ENCODE assay signal across 19 cellular contexts in the genomic region with DNA sequence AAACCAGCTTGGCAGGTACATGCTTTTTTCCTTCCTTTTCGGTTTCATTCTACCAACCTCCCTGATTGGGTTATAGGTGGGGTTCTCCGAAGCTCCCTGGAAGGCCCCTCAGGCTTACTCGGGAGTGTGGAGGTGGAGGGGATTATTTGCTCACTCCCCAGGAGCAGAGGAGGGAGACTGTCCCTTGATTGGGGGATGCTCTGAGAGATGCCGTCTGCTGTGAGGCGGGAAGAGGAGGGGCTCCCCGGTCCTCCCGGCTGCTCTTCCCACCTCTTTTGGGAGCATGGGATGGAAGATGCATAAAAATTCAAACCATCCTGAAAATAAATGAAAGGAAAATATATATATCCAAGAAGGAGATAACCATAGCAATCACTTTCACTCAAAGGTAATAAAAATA. TPM values are rescaled to one million over a fixed set of nuclear protein-coding genes. Genes with fewer than 3 reads are reported as not detected.
"Had no signal": no experiment of that assay in that cellular context is flagged by ENCODE, and none has a peak within 500 bp of the region (broad histone marks: within the 10 kb centered on the region; RNA-seq: fewer than 3 reads in every experiment).

No MANE protein-coding gene starts in this region.

- H3K9me3 ChIP-seq: esophagus squamous epithelium, neutrophil, pancreas, tibial artery had no signal

- H3K27me3 ChIP-seq: pancreas had no signal

- H3K4me1 ChIP-seq: esophagus squamous epithelium, pancreas, tibial artery had no signal

- DNase-seq: activated CD4-positive, alpha-beta T cell treated with anti-CD3 and anti-CD28 coated beads, Interleukin-2, amount 10 ng/mL, durations not matched to agents 24 days and 14 days; activated CD8-positive, alpha-beta T cell treated with anti-CD3 and anti-CD28 coated beads, Interleukin-2, amount 10 ng/mL, durations not matched to agents 7 days and 5 days; activated effector memory CD4-positive, alpha-beta T cell treated with Interleukin-2 at 50 U/mL for 16 hours; activated naive CD4-positive, alpha-beta T cell treated with anti-CD3 and anti-CD28 coated beads, Interleukin-2, amount 10 ng/mL, durations not matched to agents 7 days and 5 days; activated naive CD8-positive, alpha-beta T cell treated with anti-CD3 and anti-CD28 coated beads, Interleukin-2, amount 50 U/mL, for 24 hours; activated T-cell treated with anti-CD3 and anti-CD28 coated beads, Interleukin-2, amount 50 U/mL, for 4 hours; anterior cingulate cortex; caudate nucleus; effector memory CD8-positive, alpha-beta T cell; esophagus squamous epithelium; left colon; naive B cell; pancreas; stimulated activated CD4-positive, alpha-beta T cell treated with anti-CD3 and anti-CD28 coated beads, Interleukin-2, amount 100 ng/mL, for 24 hours; stimulated activated naive CD4-positive, alpha-beta T cell treated with Interleukin-2 at 50 U/mL for 16 hours; tibial artery had no signal

- ATAC-seq: activated CD8-positive, alpha-beta T cell treated with anti-CD3 and anti-CD28 coated beads, Interleukin-2, amount 10 ng/mL, durations not matched to agents 7 days and 5 days; activated naive CD8-positive, alpha-beta T cell treated with anti-CD3 and anti-CD28 coated beads, Interleukin-2, amount 50 U/mL, for 24 hours; activated T-cell treated with anti-CD3 and anti-CD28 coated beads, Interleukin-2, amount 50 U/mL, for 4 hours; effector memory CD8-positive, alpha-beta T cell; pancreas had no signal

- H3K36me3 Mint-ChIP-seq: activated naive CD4-positive, alpha-beta T cell treated with anti-CD3 and anti-CD28 coated beads, Interleukin-2, amount 10 ng/mL, durations not matched to agents 7 days and 5 days; brain; naive B cell had no signal

- H3K4me1 Mint-ChIP-seq: activated CD4-positive, alpha-beta T cell treated with anti-CD3 and anti-CD28 coated beads, Interleukin-2, amount 10 ng/mL, durations not matched to agents 24 days and 14 days; activated naive CD4-positive, alpha-beta T cell treated with anti-CD3 and anti-CD28 coated beads, Interleukin-2, amount 10 ng/mL, durations not matched to agents 7 days and 5 days; activated naive CD8-positive, alpha-beta T cell treated with anti-CD3 and anti-CD28 coated beads, Interleukin-2, amount 50 U/mL, for 24 hours; naive B cell had no signal

- H3K4me3 ChIP-seq: esophagus squamous epithelium, pancreas, tibial artery had no signal

- H3K27ac Mint-ChIP-seq: activated CD4-positive, alpha-beta T cell treated with anti-CD3 and anti-CD28 coated beads, Interleukin-2, amount 10 ng/mL, durations not matched to agents 24 days and 14 days; activated CD8-positive, alpha-beta T cell treated with anti-CD3 and anti-CD28 coated beads, Interleukin-2, amount 10 ng/mL, durations not matched to agents 7 days and 5 days; activated naive CD4-positive, alpha-beta T cell treated with anti-CD3 and anti-CD28 coated beads, Interleukin-2, amount 10 ng/mL, durations not matched to agents 7 days and 5 days; activated naive CD8-positive, alpha-beta T cell treated with anti-CD3 and anti-CD28 coated beads, Interleukin-2, amount 50 U/mL, for 24 hours; effector memory CD8-positive, alpha-beta T cell; naive B cell had no signal

- H3K9me3 Mint-ChIP-seq: activated CD4-positive, alpha-beta T cell treated with anti-CD3 and anti-CD28 coated beads, Interleukin-2, amount 10 ng/mL, durations not matched to agents 24 days and 14 days; activated naive CD4-positive, alpha-beta T cell treated with anti-CD3 and anti-CD28 coated beads, Interleukin-2, amount 10 ng/mL, durations not matched to agents 7 days and 5 days; activated naive CD8-positive, alpha-beta T cell treated with anti-CD3 and anti-CD28 coated beads, Interleukin-2, amount 50 U/mL, for 24 hours; activated T-cell treated with anti-CD3 and anti-CD28 coated beads, Interleukin-2, amount 50 U/mL, for 4 hours; effector memory CD8-positive, alpha-beta T cell; naive B cell had no signal

- H3K4me3 Mint-ChIP-seq: activated CD4-positive, alpha-beta T cell treated with anti-CD3 and anti-CD28 coated beads, Interleukin-2, amount 10 ng/mL, durations not matched to agents 24 days and 14 days; activated CD8-positive, alpha-beta T cell treated with anti-CD3 and anti-CD28 coated beads, Interleukin-2, amount 10 ng/mL, durations not matched to agents 7 days and 5 days; activated naive CD4-positive, alpha-beta T cell treated with anti-CD3 and anti-CD28 coated beads, Interleukin-2, amount 10 ng/mL, durations not matched to agents 7 days and 5 days; activated naive CD8-positive, alpha-beta T cell treated with anti-CD3 and anti-CD28 coated beads, Interleukin-2, amount 50 U/mL, for 24 hours; activated T-cell treated with anti-CD3 and anti-CD28 coated beads, Interleukin-2, amount 50 U/mL, for 4 hours; effector memory CD8-positive, alpha-beta T cell; naive B cell had no signal

- H3K36me3 ChIP-seq: esophagus squamous epithelium, neutrophil, pancreas, tibial artery had no signal

- H3K27ac ChIP-seq: esophagus squamous epithelium, neutrophil, pancreas, tibial artery had no signal

RNA-seq across cellular contexts. Expression of gene NPTX1, which starts 52.1 kb away (rescaled TPM):
- total RNA-seq: subcutaneous adipose tissue had no signal
